Comparison of ENCODE assay signal across 2 cellular contexts in genomic region chr16:2278272-2278608, GRCh38.
TF ChIP-seq lines count a peak whose summit lies in the region.

No MANE protein-coding gene starts in this region.

TF ChIP-seq in IMR-90, 13 proteins besides CTCF, POLR2A, EP300 and RAD21:
- TF ChIP-seq MXI1 (IDR thresholded peaks at IDR 0.05; ENCODE audit: borderline replicate concordance, low read depth, low read length) (no peak), SMC3 (IDR thresholded peaks at IDR 0.05; ENCODE audit: low read depth, low read length) (no peak), CHD1 (IDR thresholded peaks at IDR 0.05; ENCODE audit: low read depth, low read length) (no peak), RFX5 (IDR thresholded peaks at IDR 0.05; ENCODE audit: low read depth, low read length) (no peak), RCOR1 (IDR thresholded peaks at IDR 0.05; ENCODE audit: insufficient replicate concordance, low read length) (no peak), CEBPB (IDR thresholded peaks at IDR 0.05; ENCODE audit: low read depth, low read length) (no peak), BHLHE40 (IDR thresholded peaks at IDR 0.05; ENCODE audit: low read depth, low read length) (no peak), FOS (IDR thresholded peaks at IDR 0.05; ENCODE audit: low read depth, low read length) (no peak), ELK1 (IDR thresholded peaks at IDR 0.05; ENCODE audit: borderline replicate concordance, low read depth, low read length) (no peak)

TF ChIP-seq in H1, 55 proteins besides CTCF, POLR2A, EP300 and RAD21:
- TF ChIP-seq SP2 (IDR thresholded peaks at IDR 0.05; ENCODE audit: low read length) = no peak
- TF ChIP-seq SAP30 (IDR thresholded peaks at IDR 0.05; ENCODE audit: insufficient read depth, insufficient replicate concordance, low read length) = no peak
- TF ChIP-seq GABPA (IDR thresholded peaks at IDR 0.05; ENCODE audit: borderline replicate concordance, insufficient read depth, low read length) = peak; percentile 54; the same call in 1 of the 2 replicates
- TF ChIP-seq, protein P1, sequence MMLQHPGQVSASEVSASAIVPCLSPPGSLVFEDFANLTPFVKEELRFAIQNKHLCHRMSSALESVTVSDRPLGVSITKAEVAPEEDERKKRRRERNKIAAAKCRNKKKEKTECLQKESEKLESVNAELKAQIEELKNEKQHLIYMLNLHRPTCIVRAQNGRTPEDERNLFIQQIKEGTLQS (IDR thresholded peaks at IDR 0.05; ENCODE audit: insufficient read depth, low read depth, low read length) = no peak
TF ChIP-seq in H1: peak in this region for 1.
